Comparison of ENCODE assay signal across 10 cellular contexts in genomic region chr17:7626307-7626706, GRCh38. TPM values are rescaled to one million over a fixed set of nuclear protein-coding genes. Genes with fewer than 3 reads are reported as not detected.
DNase-seq lines count a peak whose midpoint lies in the region; ATAC-seq and TF ChIP-seq lines count a peak whose summit lies in the region.
"Had no signal": no experiment of that assay in that cellular context is flagged by ENCODE, and none has a peak within 500 bp of the region (broad histone marks: within the 10 kb centered on the region; RNA-seq: fewer than 3 reads in every experiment).

No MANE protein-coding gene starts in this region.

- no peak for ATAC-seq in activated naive CD4-positive, alpha-beta T cell treated with anti-CD3 and anti-CD28 coated beads, Interleukin-2, amount 50 U/mL, for 72 hours
- ATAC-seq in left lung = peak; percentile 9
- ATAC-seq in HG03196 (IDR thresholded peaks at IDR 0.05; ENCODE audit: unreplicated experiment) = no peak

- no peak for TF ChIP-seq CTCF in adrenal gland (IDR thresholded peaks at IDR 0.05)
- no peak for TF ChIP-seq CTCF in left lung (IDR thresholded peaks at IDR 0.05)
- no peak for TF ChIP-seq CTCF in MM.1S (IDR thresholded peaks at IDR 0.05; ENCODE audit: low read length)

- H3K4me3 ChIP-seq in adrenal gland = peak overlapping the region in 2 of 4 donors; percentile 97 to 99
- peak overlapping the region; percentile 62 to 69 for H3K4me3 ChIP-seq in left lung
- H3K4me3 ChIP-seq in MM.1S (ENCODE audit: low read length) = no peak overlapping the region

- peaks cover 17% of the 10 kb centered on the region in 2 donors for H3K4me1 ChIP-seq in adrenal gland (replicated peaks in 1 of 2)
- H3K4me1 ChIP-seq in left lung = peaks cover 10 to 20% of the 10 kb centered on the region in 2 donors
- 0 out of 2 replicates have a peak, but pooled peaks cover 5% of the 10 kb centered on the region for H3K4me1 ChIP-seq in MM.1S (ENCODE audit: low read length)

- intact Hi-C loops in adrenal gland (cut with DNase I) (no loop called here), left lung (cut with DNase I) (no loop called here)

- H3K9me3 ChIP-seq in adrenal gland (replicated peaks in 1 of 3) (no peaks in the 10 kb centered on the region), left lung (no peaks in the 10 kb centered on the region), MM.1S (replicated peaks; ENCODE audit: insufficient read depth, low read length) (no peaks in the 10 kb centered on the region)

- no peaks in the 10 kb centered on the region for H3K9me3 Mint-ChIP-seq in activated naive CD4-positive, alpha-beta T cell treated with anti-CD3 and anti-CD28 coated beads, Interleukin-2, amount 10 ng/mL, durations not matched to agents 7 days and 5 days
- no peaks in the 10 kb centered on the region for H3K9me3 Mint-ChIP-seq in activated naive CD4-positive, alpha-beta T cell treated with anti-CD3 and anti-CD28 coated beads, Interleukin-2, amount 50 U/mL, for 72 hours

- H2AFZ ChIP-seq in MM.1S (ENCODE audit: low read length) = no peak overlapping the region

- H3K79me2 ChIP-seq in MM.1S (ENCODE audit: low read length) = peaks cover 6% of the 10 kb centered on the region; the same call in 1 of the 2 replicates

- H3K9ac ChIP-seq in MM.1S (ENCODE audit: low read length) = no peak overlapping the region

- H3K27ac Mint-ChIP-seq in activated naive CD4-positive, alpha-beta T cell treated with anti-CD3 and anti-CD28 coated beads, Interleukin-2, amount 10 ng/mL, durations not matched to agents 7 days and 5 days = no peak overlapping the region
- H3K27ac Mint-ChIP-seq in activated naive CD4-positive, alpha-beta T cell treated with anti-CD3 and anti-CD28 coated beads, Interleukin-2, amount 50 U/mL, for 72 hours = peak overlapping the region in 1 of 2 donors; percentile 94

- H3K4me3 Mint-ChIP-seq in activated naive CD4-positive, alpha-beta T cell treated with anti-CD3 and anti-CD28 coated beads, Interleukin-2, amount 10 ng/mL, durations not matched to agents 7 days and 5 days = peak overlapping the region; percentile 91

- peaks cover 4% of the 10 kb centered on the region for H3K36me3 Mint-ChIP-seq in activated naive CD4-positive, alpha-beta T cell treated with anti-CD3 and anti-CD28 coated beads, Interleukin-2, amount 10 ng/mL, durations not matched to agents 7 days and 5 days
- H3K36me3 Mint-ChIP-seq in activated naive CD4-positive, alpha-beta T cell treated with anti-CD3 and anti-CD28 coated beads, Interleukin-2, amount 50 U/mL, for 72 hours = no peaks in the 10 kb centered on the region

- 30 to 41% (median 39%) methylated on average over 7 of the region's 7 CpGs for WGBS in adrenal gland, 4 donors

- H3K27me3 Mint-ChIP-seq in activated naive CD4-positive, alpha-beta T cell treated with anti-CD3 and anti-CD28 coated beads, Interleukin-2, amount 10 ng/mL, durations not matched to agents 7 days and 5 days = peaks cover 8% of the 10 kb centered on the region

- H3K9me2 ChIP-seq in MM.1S (replicated peaks; ENCODE audit: insufficient read depth, low read length) = no peaks in the 10 kb centered on the region

- CTCF ChIA-PET in activated naive CD4-positive, alpha-beta T cell treated with anti-CD3 and anti-CD28 coated beads, Interleukin-2, amount 10 ng/mL, durations not matched to agents 7 days and 5 days (lab: Charles Lee) = no interaction called here

- no peaks in the 10 kb centered on the region for H4K20me1 ChIP-seq in MM.1S (ENCODE audit: insufficient read depth, low read length)

- H3K36me3 ChIP-seq in adrenal gland (replicated peaks in 1 of 2) (no peaks in the 10 kb centered on the region), left lung (no peaks in the 10 kb centered on the region), MM.1S (replicated peaks; ENCODE audit: insufficient read depth, low read length) (no peaks in the 10 kb centered on the region)

- H3K27me3 ChIP-seq in adrenal gland (no peaks in the 10 kb centered on the region), left lung (no peaks in the 10 kb centered on the region), MM.1S (replicated peaks; ENCODE audit: insufficient read depth, low read length) (no peaks in the 10 kb centered on the region)

- no peaks in the 10 kb centered on the region for H3F3A ChIP-seq in MM.1S (ENCODE audit: insufficient read depth, low read length)

- no peak overlapping the region; the same call in 1 of the 2 replicates for H3K4me2 ChIP-seq in MM.1S (ENCODE audit: low read depth, low read length)

- H3K27ac ChIP-seq in adrenal gland (peak overlapping the region; percentile 88 to 99 (median 96)), left lung (peak overlapping the region; percentile 83 to 85), temporal lobe (ENCODE audit: low read depth, low read length) (peak overlapping the region; percentile 81), MM.1S (ENCODE audit: low read length) (no peak overlapping the region)

- TF ChIP-seq POLR2A in adrenal gland (IDR thresholded peaks at IDR 0.05) = peak in 1 of 2 donors; percentile 27

- peaks cover 17% of the 10 kb centered on the region for H3K4me1 Mint-ChIP-seq in activated naive CD4-positive, alpha-beta T cell treated with anti-CD3 and anti-CD28 coated beads, Interleukin-2, amount 10 ng/mL, durations not matched to agents 7 days and 5 days

- DNase-seq in activated naive CD4-positive, alpha-beta T cell treated with anti-CD3 and anti-CD28 coated beads, Interleukin-2, amount 10 ng/mL, durations not matched to agents 7 days and 5 days = no peak
- DNase-seq in activated naive CD4-positive, alpha-beta T cell treated with anti-CD3 and anti-CD28 coated beads, Interleukin-2, amount 50 U/mL, for 72 hours (ENCODE audit: low spot score in 2 of 2) = no peak
- peak; percentile 47 to 76 (median 70) for DNase-seq in adrenal gland
- peak; percentile 48 to 51 for DNase-seq in left lung
- no peak for DNase-seq in activated gamma-delta T cell treated with Interleukin-2 at 50 U/mL for 16 hours
- no peak for DNase-seq in MM.1S
- DNase-seq: SHP77 treated with DMSO at 0.1 percent for 48 hours had no signal

RNA-seq across cellular contexts. Expression of gene SAT2, which starts 1.3 kb away (rescaled TPM):
- total RNA-seq in activated naive CD4-positive, alpha-beta T cell treated with anti-CD3 and anti-CD28 coated beads, Interleukin-2, amount 50 U/mL, for 72 hours = 10 to 100 TPM; 24.4 to 49.6 TPM
- total RNA-seq in adrenal gland = 100 to 1,000 TPM; 190 to 403 (median 254) TPM
- polyA plus RNA-seq in adrenal gland = 100 to 1,000 TPM; 190 to 700 (median 511) TPM
- 10 to 100 TPM; 59.8 to 77.3 TPM for total RNA-seq in left lung
- 39.6 TPM for total RNA-seq in temporal lobe

RNA-seq across cellular contexts. Expression of gene SHBG, which starts 3.6 kb away (rescaled TPM):
- under 1 TPM in 1 of 2 donors, not detected in 1; 0.50 TPM for total RNA-seq in activated naive CD4-positive, alpha-beta T cell treated with anti-CD3 and anti-CD28 coated beads, Interleukin-2, amount 50 U/mL, for 72 hours
- total RNA-seq in adrenal gland = 1 to 10 TPM in 7 of 8 donors, under 1 TPM in 1; 0.30 to 2.9 (median 2.1) TPM
- polyA plus RNA-seq in adrenal gland = 1 to 10 TPM; 1.2 to 3.8 (median 2.0) TPM
- total RNA-seq in left lung = under 1 TPM in 1 of 2 donors, not detected in 1; 0.50 TPM
- not detected for total RNA-seq in temporal lobe
- total RNA-seq: HT1080 had no signal

RNA-seq across cellular contexts. Expression of gene FXR2, which starts 11.6 kb away (rescaled TPM):
- 10 to 100 TPM; 34.7 to 66.2 TPM for total RNA-seq in activated naive CD4-positive, alpha-beta T cell treated with anti-CD3 and anti-CD28 coated beads, Interleukin-2, amount 50 U/mL, for 72 hours
- total RNA-seq in adrenal gland (10 to 100 TPM; 35.6 to 67.6 (median 43.8) TPM), left lung (10 to 100 TPM; 30.6 to 34.6 TPM), temporal lobe (35.7 TPM)
- polyA plus RNA-seq in adrenal gland = 10 to 100 TPM; 42.2 to 73.1 (median 42.4) TPM

RNA-seq across cellular contexts. Expression of gene ATP1B2, which starts 24.4 kb away (rescaled TPM):
- under 1 TPM in 1 of 2 donors, not detected in 1; 0.25 TPM for total RNA-seq in activated naive CD4-positive, alpha-beta T cell treated with anti-CD3 and anti-CD28 coated beads, Interleukin-2, amount 50 U/mL, for 72 hours
- total RNA-seq in adrenal gland = 10 to 100 TPM in 5 of 8 donors, 1 to 10 TPM in 3; 1.2 to 32.6 (median 15.5) TPM
- polyA plus RNA-seq in adrenal gland = 1 to 10 TPM; 7.9 to 9.2 (median 8.5) TPM
- 1 to 10 TPM in 1 of 2 donors, under 1 TPM in 1; 0.68 to 2.4 TPM for total RNA-seq in left lung
- total RNA-seq in temporal lobe = 13.8 TPM
- total RNA-seq: HT1080 had no signal

RNA-seq across cellular contexts. Expression of gene SOX15, which starts 36.4 kb away (rescaled TPM):
- total RNA-seq in activated naive CD4-positive, alpha-beta T cell treated with anti-CD3 and anti-CD28 coated beads, Interleukin-2, amount 50 U/mL, for 72 hours = under 1 TPM; 0.23 to 0.93 TPM
- 1 to 10 TPM in 1 of 8 donors, under 1 TPM in 5, not detected in 2; 0.42 to 2.0 (median 0.89) TPM for total RNA-seq in adrenal gland
- 1 to 10 TPM in 2 of 3 donors, under 1 TPM in 1; 0.29 to 2.4 (median 1.9) TPM for polyA plus RNA-seq in adrenal gland
- total RNA-seq in left lung = under 1 TPM in 1 of 2 donors, not detected in 1; 0.31 TPM
- 0.49 TPM for total RNA-seq in temporal lobe

Comparison
In these comparisons a context has a peak if more than half of its experiments do, and no peak if none do; other contexts are left out.
1. DNase-seq: peak in adrenal gland (7 of 7) and left lung (2 of 2); none in activated naive CD4-positive, alpha-beta T cell treated with anti-CD3 and anti-CD28 coated beads, Interleukin-2, amount 10 ng/mL, durations not matched to agents 7 days and 5 days (single experiment), activated naive CD4-positive, alpha-beta T cell treated with anti-CD3 and anti-CD28 coated beads, Interleukin-2, amount 50 U/mL, for 72 hours (0 of 2), activated gamma-delta T cell treated with Interleukin-2 at 50 U/mL for 16 hours (single experiment) and MM.1S (single experiment).